ENCODE assay signal across 1 cellular context in genomic region chr9:127550277-127550676, GRCh38.
TF ChIP-seq lines count a peak whose summit lies in the region.

No MANE protein-coding gene starts in this region.

TF ChIP-seq in SK-N-SH, 30 proteins besides CTCF, POLR2A, EP300 and RAD21 (continued from another document):
- TF ChIP-seq TEAD4 (IDR thresholded peaks at IDR 0.05; ENCODE audit: borderline replicate concordance, insufficient read depth): no peak
- no peak for TF ChIP-seq USF2 (IDR thresholded peaks at IDR 0.05; ENCODE audit: borderline replicate concordance, low read depth, low read length)
- TF ChIP-seq CHD2 (IDR thresholded peaks at IDR 0.05; ENCODE audit: low read length, partially characterized antibody): no peak
TF ChIP-seq in SK-N-SH: peak in this region for 1.
